Comparison of ENCODE assay signal across 2 cellular contexts in the genomic region with DNA sequence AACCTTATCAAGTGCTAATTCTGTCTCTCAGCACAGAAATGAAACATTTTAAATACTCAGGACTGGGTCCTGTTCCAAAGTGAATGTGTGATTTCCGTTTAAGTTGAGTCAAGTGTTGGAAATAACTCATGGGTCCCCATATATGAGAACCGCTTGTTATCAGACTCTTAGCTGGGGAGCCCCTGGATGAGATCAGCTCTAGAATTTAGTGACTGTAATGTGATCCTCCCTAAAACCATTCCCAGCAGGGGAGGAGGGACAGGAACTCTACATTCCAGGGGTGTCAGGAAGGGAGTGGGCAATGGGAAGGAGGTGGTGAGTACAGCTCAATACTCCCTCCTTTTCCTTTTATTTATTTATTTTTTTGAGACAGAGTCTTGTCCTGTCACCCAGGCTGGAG.
TF ChIP-seq lines count a peak whose summit lies in the region.

No MANE protein-coding gene starts in this region.

TF ChIP-seq in HEK293, 187 proteins besides CTCF, POLR2A, EP300 and RAD21:
- TF ChIP-seq ZNF664 (tag by site-specific recombination; IDR thresholded peaks at IDR 0.05) (no peak), ZNF701 (tag by site-specific recombination; IDR thresholded peaks at IDR 0.05) (no peak), GLIS1 (tag by site-specific recombination; IDR thresholded peaks at IDR 0.05) (0 out of 2 replicates have a peak, but pooled peaks have one; percentile 15)
- TF ChIP-seq, protein P1, sequence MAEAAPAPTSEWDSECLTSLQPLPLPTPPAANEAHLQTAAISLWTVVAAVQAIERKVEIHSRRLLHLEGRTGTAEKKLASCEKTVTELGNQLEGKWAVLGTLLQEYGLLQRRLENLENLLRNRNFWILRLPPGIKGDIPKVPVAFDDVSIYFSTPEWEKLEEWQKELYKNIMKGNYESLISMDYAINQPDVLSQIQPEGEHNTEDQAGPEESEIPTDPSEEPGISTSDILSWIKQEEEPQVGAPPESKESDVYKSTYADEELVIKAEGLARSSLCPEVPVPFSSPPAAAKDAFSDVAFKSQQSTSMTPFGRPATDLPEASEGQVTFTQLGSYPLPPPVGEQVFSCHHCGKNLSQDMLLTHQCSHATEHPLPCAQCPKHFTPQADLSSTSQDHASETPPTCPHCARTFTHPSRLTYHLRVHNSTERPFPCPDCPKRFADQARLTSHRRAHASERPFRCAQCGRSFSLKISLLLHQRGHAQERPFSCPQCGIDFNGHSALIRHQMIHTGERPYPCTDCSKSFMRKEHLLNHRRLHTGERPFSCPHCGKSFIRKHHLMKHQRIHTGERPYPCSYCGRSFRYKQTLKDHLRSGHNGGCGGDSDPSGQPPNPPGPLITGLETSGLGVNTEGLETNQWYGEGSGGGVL (tag by site-specific recombination; IDR thresholded peaks at IDR 0.05): peak; percentile 31; the same call in 1 of the 2 replicates

TF ChIP-seq in H1, 55 proteins besides CTCF, POLR2A, EP300 and RAD21:
- TF ChIP-seq GABPA (IDR thresholded peaks at IDR 0.05; ENCODE audit: borderline replicate concordance, insufficient read depth, low read length) (no peak), KDM1A (IDR thresholded peaks at IDR 0.05; ENCODE audit: borderline replicate concordance, low read length) (no peak), TEAD4 (IDR thresholded peaks at IDR 0.05; ENCODE audit: low read depth, low read length) (peak; percentile 92), SIX5 (IDR thresholded peaks at IDR 0.05; ENCODE audit: low read depth, low read length) (0 out of 2 replicates have a peak, but pooled peaks have one; percentile 9), SAP30 (IDR thresholded peaks at IDR 0.05; ENCODE audit: insufficient read depth, insufficient replicate concordance, low read length) (no peak)
